ENCODE assay signal across 8 cellular contexts in the genomic region with DNA sequence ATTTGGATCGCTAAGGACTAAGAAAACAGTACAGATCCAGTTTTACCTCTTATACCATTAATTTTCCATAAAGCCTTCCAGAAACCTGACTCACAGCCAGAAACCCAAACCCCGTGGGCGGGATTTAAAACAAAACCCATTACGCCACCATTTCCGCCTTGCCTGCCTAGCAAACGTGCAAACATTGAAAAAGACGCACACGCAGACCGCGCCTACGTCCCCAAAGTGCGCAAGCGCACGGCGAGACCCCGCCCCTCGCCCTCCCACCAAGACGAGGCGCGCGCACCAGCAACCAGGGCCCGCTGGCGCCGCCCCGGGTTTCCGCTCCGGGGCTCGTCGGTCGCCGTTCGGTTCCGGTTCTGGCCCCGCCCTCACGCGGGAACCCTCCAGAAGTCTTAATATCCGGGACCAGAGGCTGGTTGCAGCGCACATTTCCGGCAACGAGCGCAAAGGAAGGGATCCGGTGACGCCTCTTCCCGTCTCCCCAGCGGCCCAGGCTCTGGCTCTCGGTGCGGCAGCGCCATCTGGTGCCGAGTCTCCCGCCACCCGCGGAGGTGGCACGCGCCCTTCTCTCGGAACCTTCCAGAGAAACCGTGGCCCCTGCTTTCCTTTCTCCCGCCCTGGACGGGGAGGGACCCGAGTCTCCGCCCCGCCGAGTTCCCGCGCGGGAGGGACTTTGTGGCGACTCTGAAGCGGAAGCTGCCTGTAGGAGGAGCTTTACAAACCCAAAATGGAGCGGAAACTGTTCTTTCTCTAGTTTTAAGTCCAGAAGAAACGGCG.
DNase-seq lines count a peak whose midpoint lies in the region; FAIRE-seq and TF ChIP-seq lines count a peak whose summit lies in the region.

No MANE protein-coding gene starts in this region.

- no peaks in the 10 kb centered on the region for H3K27me3 ChIP-seq in H9 (ENCODE audit: insufficient read depth, low read length)
- H3K27me3 ChIP-seq in MG63 = no peaks in the 10 kb centered on the region
- no peaks in the 10 kb centered on the region for H3K27me3 ChIP-seq in stomach smooth muscle (ENCODE audit: control insufficient read depth in 1 of 2, insufficient read depth in 2 of 2, low read length in 2 of 2)

- H3K9me3 Mint-ChIP-seq in H9 = no peaks in the 10 kb centered on the region
- H3K9me3 Mint-ChIP-seq in neural crest cell = no peaks in the 10 kb centered on the region

- DNase-seq in H9 (peak; percentile 97), MG63 (peak; percentile 98), SHP77 treated with DMSO at 0.1 percent for 48 hours (lab: John Stamatoyannopoulos, UW) (peak; percentile 98), foreskin fibroblast (peak; percentile 99 to 100), neural crest cell (ENCODE audit: low read depth, low spot score) (peak; percentile 99)
- peak; percentile 97 for DNase-seq in activated gamma-delta T cell treated with anti-CD3 and anti-CD28 coated beads, Interleukin-2, amount 50 U/mL, for 16 hours (ENCODE audit: low read depth)

- H3K36me3 Mint-ChIP-seq in H9 (ENCODE audit: insufficient read depth in 1 of 3, low read depth in 3 of 3) (no peaks in the 10 kb centered on the region), neural crest cell (ENCODE audit: low read depth) (peaks cover 4% of the 10 kb centered on the region)

- peak overlapping the region; percentile 77 for H3K18ac ChIP-seq in H9 (ENCODE audit: insufficient read length, low read depth, low read length)

- no peaks in the 10 kb centered on the region for H3K79me2 ChIP-seq in H9 (ENCODE audit: insufficient read depth, low read length)

- no peaks in the 10 kb centered on the region for H3K79me1 ChIP-seq in H9 (ENCODE audit: insufficient read depth, low read depth, low read length, poor library complexity, severe bottlenecking)

- H2AFZ ChIP-seq in H9 (ENCODE audit: low read length) = peak overlapping the region; percentile 81

- TF ChIP-seq CTCF in H9 (conservative IDR thresholded peaks at IDR 0.05) = peak; percentile 85
- peak; percentile 78 for TF ChIP-seq CTCF in foreskin fibroblast (IDR thresholded peaks at IDR 0.05; ENCODE audit: low read depth, low read length)
- peak; percentile 92 for TF ChIP-seq CTCF in neural crest cell (conservative IDR thresholded peaks at IDR 0.05)

- peak overlapping the region; percentile 96 for H3K9ac ChIP-seq in H9 (ENCODE audit: extremely low read depth, insufficient read length, low read length)
- peak overlapping the region; percentile 93 to 97 for H3K9ac ChIP-seq in stomach smooth muscle (ENCODE audit: low read length in 2 of 2)

- no peaks in the 10 kb centered on the region for H3K4me1 ChIP-seq in H9 (ENCODE audit: insufficient read depth, low read length)
- H3K4me1 ChIP-seq in stomach smooth muscle (ENCODE audit: control insufficient read depth, insufficient read depth, low read length) = peaks cover 14% of the 10 kb centered on the region

- no peaks in the 10 kb centered on the region for H3K36me3 ChIP-seq in MG63
- H3K36me3 ChIP-seq in stomach smooth muscle (ENCODE audit: control insufficient read depth in 2 of 2, insufficient read depth in 2 of 2, low read length in 2 of 2) = no peaks in the 10 kb centered on the region

- H3K27ac Mint-ChIP-seq in H9 (peak overlapping the region; percentile 99 to 100 (median 100)), neural crest cell (ENCODE audit: unreplicated experiment) (peak overlapping the region; percentile 100)

- H3K4ac ChIP-seq in H9 (ENCODE audit: low read depth, low read length) = peak overlapping the region; percentile 89; the same call in 1 of the 2 replicates

- no peak overlapping the region for H2BK12ac ChIP-seq in H9 (ENCODE audit: insufficient read length, low read depth, low read length)

- H3K14ac ChIP-seq in H9 (ENCODE audit: insufficient read depth, low read length) = peak overlapping the region; percentile 94; the same call in 1 of the 2 replicates

- H4K8ac ChIP-seq in H9 (replicated peaks; ENCODE audit: insufficient read length, low read depth, low read length) = no peak overlapping the region

- H4K5ac ChIP-seq in H9 (ENCODE audit: insufficient read length, low read depth, low read length) = no peak overlapping the region

- H3K56ac ChIP-seq in H9 (ENCODE audit: insufficient read length, low read depth, low read length) = no peak overlapping the region

- H3K4me3 ChIP-seq in MG63 (peak overlapping the region; percentile 41), foreskin fibroblast (ENCODE audit: low read depth in 1 of 2, low read length in 2 of 2) (peak overlapping the region; percentile 51 to 66), stomach smooth muscle (ENCODE audit: low read length in 2 of 2) (peak overlapping the region; percentile 76 to 77)

- H4K20me1 ChIP-seq in H9 (ENCODE audit: control insufficient read depth, insufficient read depth, insufficient read length) = no peaks in the 10 kb centered on the region

- H4K91ac ChIP-seq in H9 (ENCODE audit: insufficient read length, low read depth, low read length) = no peak overlapping the region

- H2BK120ac ChIP-seq in H9 (ENCODE audit: low read depth, low read length, poor library complexity, severe bottlenecking) = peak overlapping the region; percentile 97

- peak overlapping the region; percentile 94 for H2BK5ac ChIP-seq in H9 (ENCODE audit: insufficient read length, low read length)

- H2BK15ac ChIP-seq in H9 (ENCODE audit: low read depth, low read length) = no peak overlapping the region

- H3K23me2 ChIP-seq in H9 (ENCODE audit: insufficient read length, low read depth, low read length, poor library complexity, severe bottlenecking) = peaks cover 3% of the 10 kb centered on the region

- WGBS in H9 (ENCODE audit: extremely low coverage, insufficient read length, low lambda C conversion rate) = no CpG with 5 or more reads among the region's 70 CpGs

- H3T11ph ChIP-seq in H9 (ENCODE audit: low read length) = peak overlapping the region; percentile 40

- H3K4me2 ChIP-seq in H9 (ENCODE audit: insufficient read depth, insufficient read length, low read length) = peak overlapping the region; percentile 75

- H3K27ac ChIP-seq in H9 (ENCODE audit: insufficient read length, low read depth, low read length) = peak overlapping the region; percentile 98
- H3K27ac ChIP-seq in stomach smooth muscle (ENCODE audit: low read length) = peak overlapping the region; percentile 98

- H3K23ac ChIP-seq in H9 (ENCODE audit: insufficient read length, low read depth, low read length) = no peak overlapping the region

- no peaks in the 10 kb centered on the region for H3K27me3 Mint-ChIP-seq in H9 (ENCODE audit: low read depth)
- H3K27me3 Mint-ChIP-seq in neural crest cell (ENCODE audit: low read depth) = no peaks in the 10 kb centered on the region

- peak; percentile 98 for FAIRE-seq in G401.6 (lab: Jason Lieb, UNC)

- H3K4me1 Mint-ChIP-seq in H9 (peaks cover 43 to 45% of the 10 kb centered on the region in 2 experiments), neural crest cell (peaks cover 59% of the 10 kb centered on the region)

- H2BK20ac ChIP-seq in H9 (ENCODE audit: low read depth, low read length, poor library complexity, severe bottlenecking) = no peak overlapping the region

- H3K9me3 ChIP-seq in H9 (ENCODE audit: control insufficient read depth, low read depth, low read length) (no peaks in the 10 kb centered on the region), MG63 (no peaks in the 10 kb centered on the region), stomach smooth muscle (ENCODE audit: control insufficient read depth in 2 of 2, low read length in 2 of 2) (no peaks in the 10 kb centered on the region)

- H3K4me3 Mint-ChIP-seq in H9 (peak overlapping the region; percentile 80 to 90), neural crest cell (peak overlapping the region; percentile 96)

- H2AK5ac ChIP-seq in H9 (ENCODE audit: insufficient read length, low read length) = no peak overlapping the region

Comparison
In these comparisons a context has a peak if more than half of its experiments do, and no peak if none do; other contexts are left out.
1. Peak in every context shown above with its lines: DNase-seq, H3K4me3 ChIP-seq and H3K27ac ChIP-seq.